Comparison of ENCODE assay signal across 1 cellular context in genomic region chr20:50911030-50911429, GRCh38.
TF ChIP-seq lines count a peak whose summit lies in the region.

No MANE protein-coding gene starts in this region.

TF ChIP-seq in SK-N-SH, 30 proteins besides CTCF, POLR2A, EP300 and RAD21 (continued from another document):
- TF ChIP-seq NFIC (IDR thresholded peaks at IDR 0.05; ENCODE audit: borderline replicate concordance) (peak; percentile 43; the same call in 1 of the 2 replicates), RFX5 (IDR thresholded peaks at IDR 0.05; ENCODE audit: low read length) (no peak), NRF1 (IDR thresholded peaks at IDR 0.05; ENCODE audit: low read depth, low read length) (no peak), CHD2 (IDR thresholded peaks at IDR 0.05; ENCODE audit: low read length, partially characterized antibody) (no peak), GABPA (IDR thresholded peaks at IDR 0.05; ENCODE audit: low read depth) (no peak)
- TF ChIP-seq, protein P1, sequence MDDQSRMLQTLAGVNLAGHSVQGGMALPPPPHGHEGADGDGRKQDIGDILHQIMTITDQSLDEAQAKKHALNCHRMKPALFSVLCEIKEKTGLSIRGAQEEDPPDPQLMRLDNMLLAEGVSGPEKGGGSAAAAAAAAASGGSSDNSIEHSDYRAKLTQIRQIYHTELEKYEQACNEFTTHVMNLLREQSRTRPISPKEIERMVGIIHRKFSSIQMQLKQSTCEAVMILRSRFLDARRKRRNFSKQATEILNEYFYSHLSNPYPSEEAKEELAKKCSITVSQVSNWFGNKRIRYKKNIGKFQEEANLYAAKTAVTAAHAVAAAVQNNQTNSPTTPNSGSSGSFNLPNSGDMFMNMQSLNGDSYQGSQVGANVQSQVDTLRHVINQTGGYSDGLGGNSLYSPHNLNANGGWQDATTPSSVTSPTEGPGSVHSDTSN (IDR thresholded peaks at IDR 0.05) = peak; percentile 29; the same call in 1 of the 2 replicates
- TF ChIP-seq, protein P2, sequence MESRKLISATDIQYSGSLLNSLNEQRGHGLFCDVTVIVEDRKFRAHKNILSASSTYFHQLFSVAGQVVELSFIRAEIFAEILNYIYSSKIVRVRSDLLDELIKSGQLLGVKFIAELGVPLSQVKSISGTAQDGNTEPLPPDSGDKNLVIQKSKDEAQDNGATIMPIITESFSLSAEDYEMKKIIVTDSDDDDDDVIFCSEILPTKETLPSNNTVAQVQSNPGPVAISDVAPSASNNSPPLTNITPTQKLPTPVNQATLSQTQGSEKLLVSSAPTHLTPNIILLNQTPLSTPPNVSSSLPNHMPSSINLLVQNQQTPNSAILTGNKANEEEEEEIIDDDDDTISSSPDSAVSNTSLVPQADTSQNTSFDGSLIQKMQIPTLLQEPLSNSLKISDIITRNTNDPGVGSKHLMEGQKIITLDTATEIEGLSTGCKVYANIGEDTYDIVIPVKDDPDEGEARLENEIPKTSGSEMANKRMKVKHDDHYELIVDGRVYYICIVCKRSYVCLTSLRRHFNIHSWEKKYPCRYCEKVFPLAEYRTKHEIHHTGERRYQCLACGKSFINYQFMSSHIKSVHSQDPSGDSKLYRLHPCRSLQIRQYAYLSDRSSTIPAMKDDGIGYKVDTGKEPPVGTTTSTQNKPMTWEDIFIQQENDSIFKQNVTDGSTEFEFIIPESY (IDR thresholded peaks at IDR 0.05; ENCODE audit: borderline replicate concordance, low read depth) = no peak
- TF ChIP-seq, protein P3, sequence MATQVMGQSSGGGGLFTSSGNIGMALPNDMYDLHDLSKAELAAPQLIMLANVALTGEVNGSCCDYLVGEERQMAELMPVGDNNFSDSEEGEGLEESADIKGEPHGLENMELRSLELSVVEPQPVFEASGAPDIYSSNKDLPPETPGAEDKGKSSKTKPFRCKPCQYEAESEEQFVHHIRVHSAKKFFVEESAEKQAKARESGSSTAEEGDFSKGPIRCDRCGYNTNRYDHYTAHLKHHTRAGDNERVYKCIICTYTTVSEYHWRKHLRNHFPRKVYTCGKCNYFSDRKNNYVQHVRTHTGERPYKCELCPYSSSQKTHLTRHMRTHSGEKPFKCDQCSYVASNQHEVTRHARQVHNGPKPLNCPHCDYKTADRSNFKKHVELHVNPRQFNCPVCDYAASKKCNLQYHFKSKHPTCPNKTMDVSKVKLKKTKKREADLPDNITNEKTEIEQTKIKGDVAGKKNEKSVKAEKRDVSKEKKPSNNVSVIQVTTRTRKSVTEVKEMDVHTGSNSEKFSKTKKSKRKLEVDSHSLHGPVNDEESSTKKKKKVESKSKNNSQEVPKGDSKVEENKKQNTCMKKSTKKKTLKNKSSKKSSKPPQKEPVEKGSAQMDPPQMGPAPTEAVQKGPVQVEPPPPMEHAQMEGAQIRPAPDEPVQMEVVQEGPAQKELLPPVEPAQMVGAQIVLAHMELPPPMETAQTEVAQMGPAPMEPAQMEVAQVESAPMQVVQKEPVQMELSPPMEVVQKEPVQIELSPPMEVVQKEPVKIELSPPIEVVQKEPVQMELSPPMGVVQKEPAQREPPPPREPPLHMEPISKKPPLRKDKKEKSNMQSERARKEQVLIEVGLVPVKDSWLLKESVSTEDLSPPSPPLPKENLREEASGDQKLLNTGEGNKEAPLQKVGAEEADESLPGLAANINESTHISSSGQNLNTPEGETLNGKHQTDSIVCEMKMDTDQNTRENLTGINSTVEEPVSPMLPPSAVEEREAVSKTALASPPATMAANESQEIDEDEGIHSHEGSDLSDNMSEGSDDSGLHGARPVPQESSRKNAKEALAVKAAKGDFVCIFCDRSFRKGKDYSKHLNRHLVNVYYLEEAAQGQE (IDR thresholded peaks at IDR 0.05; ENCODE audit: low read depth, low read length) = no peak
